8 cellular contexts compared by ENCODE assay signal in the genomic region with DNA sequence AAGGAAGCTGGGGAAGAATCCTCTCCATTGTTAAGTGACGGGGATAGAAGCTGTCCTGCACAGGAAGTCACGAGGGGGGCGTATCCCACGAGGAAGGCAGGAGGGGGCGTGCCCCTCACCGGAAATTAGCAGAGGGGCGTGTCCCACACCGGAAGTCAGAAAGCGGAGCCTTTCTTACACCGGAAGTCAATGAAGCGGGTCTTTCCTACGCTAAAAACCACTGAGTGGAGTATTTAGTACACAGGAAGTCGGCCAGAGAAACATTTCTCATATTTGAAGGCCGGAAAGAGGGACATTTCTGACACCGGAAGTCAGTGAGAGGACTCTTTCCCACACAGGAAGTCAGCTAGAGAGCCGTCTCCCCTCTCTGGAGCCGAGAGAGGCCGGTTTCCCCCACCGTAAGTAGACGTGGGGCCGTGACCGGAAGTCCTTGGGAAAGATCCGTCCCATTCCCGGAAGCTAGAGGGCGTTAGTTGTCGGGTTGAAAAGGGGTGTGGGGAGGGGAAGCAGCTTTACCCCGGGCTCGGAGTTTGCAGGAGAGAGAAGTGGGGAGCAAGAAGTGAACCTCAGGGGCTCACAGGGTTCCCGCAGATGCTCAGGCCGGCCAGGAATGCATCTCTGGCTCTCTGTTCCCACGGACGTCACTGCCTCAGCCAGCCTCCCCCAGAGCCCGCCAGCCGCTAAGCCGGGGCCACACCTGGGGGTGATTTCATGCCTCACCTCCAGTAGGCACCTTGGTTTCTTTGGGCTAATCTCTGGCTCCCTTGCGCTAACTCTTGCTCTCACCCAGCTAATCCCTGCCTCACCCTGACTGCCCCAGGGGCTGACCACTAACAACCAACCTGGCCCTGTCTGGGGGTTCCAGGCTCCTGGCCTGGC. TPM values are rescaled to one million over a fixed set of nuclear protein-coding genes. Genes with fewer than 3 reads are reported as not detected.
DNase-seq lines count a peak whose midpoint lies in the region; ATAC-seq and TF ChIP-seq lines count a peak whose summit lies in the region.

No MANE protein-coding gene starts in this region.

- intact Hi-C loops in Right ventricle myocardium inferior (cut with DNase I) (loop anchor here (10.0 kb wide), 1 partner anchor 1132 kb away; the partner anchor contains the start of gene MN1), ovary (cut with DNase I) (no loop called here), thyroid gland (cut with DNase I) (loop anchor here (10.0 kb wide), 1 partner anchor 1132 kb away; the partner anchor contains the start of gene MN1)

- CTCF ChIA-PET in GM10248 (lab: Yijun Ruan, JAX): interaction anchor here (0.7 to 2.6 kb wide), 14 partner anchors 8 to 1214 kb away, joined by 3 to 15 read pairs (median 3); partner anchors contain the start of gene MIAT

- no peaks in the 10 kb centered on the region for H3K9me3 Mint-ChIP-seq in activated naive CD8-positive, alpha-beta T cell treated with anti-CD3 and anti-CD28 coated beads for 36 hours

- H3K4me1 ChIP-seq in ovary (ENCODE audit: insufficient read depth) (peaks cover 12% of the 10 kb centered on the region), thyroid gland (peaks cover 19 to 32% of the 10 kb centered on the region in 2 donors)

- H3K36me3 ChIP-seq in ovary (no peaks in the 10 kb centered on the region), thyroid gland (no peaks in the 10 kb centered on the region)

- ATAC-seq in Right ventricle myocardium inferior: peak; percentile 95

- H3K4me3 Mint-ChIP-seq in activated naive CD8-positive, alpha-beta T cell treated with anti-CD3 and anti-CD28 coated beads for 36 hours: peak overlapping the region; percentile 91

- peak overlapping the region; percentile 78 for H3K4me3 ChIP-seq in HFF-Myc (replicated peaks; ENCODE audit: low read depth, low read length)
- H3K4me3 ChIP-seq in NB4 (ENCODE audit: low read depth, low read length): peak overlapping the region; percentile 95
- peak overlapping the region; percentile 65 for H3K4me3 ChIP-seq in ovary
- peak overlapping the region; percentile 57 to 82 (median 76) for H3K4me3 ChIP-seq in thyroid gland (replicated peaks in 1 of 3)

- H3K27ac Mint-ChIP-seq in activated naive CD8-positive, alpha-beta T cell treated with anti-CD3 and anti-CD28 coated beads for 36 hours: peak overlapping the region; percentile 95

- peak; percentile 78 for TF ChIP-seq EP300 in ovary (IDR thresholded peaks at IDR 0.05)

- H3K4me1 Mint-ChIP-seq in activated naive CD8-positive, alpha-beta T cell treated with anti-CD3 and anti-CD28 coated beads for 36 hours: peaks cover 60% of the 10 kb centered on the region

- 1% methylated on average over 36 of the region's 36 CpGs for WGBS in ovary, 3 donors
- 0 to 1% methylated on average over 35 to 36 of the region's 36 CpGs for WGBS in thyroid gland, 2 donors

- DNase-seq in GM10248 (ENCODE audit: extremely low spot score): peak; percentile 86
- peak; percentile 87 for DNase-seq in HFF-Myc (ENCODE audit: extremely low read depth, low read depth)
- peak; percentile 95 for DNase-seq in NB4 (ENCODE audit: low read depth)
- DNase-seq in SKM-1 (lab: John Stamatoyannopoulos, UW; ENCODE audit: unreplicated experiment): peak; percentile 91
- DNase-seq in activated naive CD8-positive, alpha-beta T cell treated with anti-CD3 and anti-CD28 coated beads for 36 hours: peak; percentile 91
- DNase-seq in Right ventricle myocardium inferior (ENCODE audit: missing footprints): peak; percentile 96
- DNase-seq in ovary: peak; percentile 92 to 94 (median 93)
- peak; percentile 90 to 92 for DNase-seq in thyroid gland

- no peaks in the 10 kb centered on the region for H3K27me3 ChIP-seq in ovary
- H3K27me3 ChIP-seq in thyroid gland: no peaks in the 10 kb centered on the region

- peaks cover 13% of the 10 kb centered on the region for H3K36me3 Mint-ChIP-seq in activated naive CD8-positive, alpha-beta T cell treated with anti-CD3 and anti-CD28 coated beads for 36 hours

- peak; percentile 65 for TF ChIP-seq CTCF in GM10248 (IDR thresholded peaks at IDR 0.05; ENCODE audit: control extremely low read depth, extremely low read depth, low read depth, missing control alignments)
- TF ChIP-seq CTCF in HFF-Myc (IDR thresholded peaks at IDR 0.05; ENCODE audit: low read depth, low read length, missing control alignments): peak; percentile 69
- peak; percentile 35 for TF ChIP-seq CTCF in NB4 (IDR thresholded peaks at IDR 0.05; ENCODE audit: low read depth, low read length)
- peak; percentile 34 to 81 (median 55) for TF ChIP-seq CTCF in ovary (IDR thresholded peaks at IDR 0.05)
- TF ChIP-seq CTCF in thyroid gland (IDR thresholded peaks at IDR 0.05): peak in 4 of 6 experiments; percentile 27 to 55 (median 50)

- no peaks in the 10 kb centered on the region for H3K27me3 Mint-ChIP-seq in activated naive CD8-positive, alpha-beta T cell treated with anti-CD3 and anti-CD28 coated beads for 36 hours

- TF ChIP-seq POLR2A in NB4 (IDR thresholded peaks at IDR 0.05; ENCODE audit: extremely low read depth, insufficient read length) (peak; percentile 29), ovary (IDR thresholded peaks at IDR 0.05) (peak; percentile 18), thyroid gland (IDR thresholded peaks at IDR 0.05) (peak in 1 of 2 donors; percentile 51)

- peak overlapping the region; percentile 69 to 84 for H3K27ac ChIP-seq in ovary
- H3K27ac ChIP-seq in thyroid gland: peak overlapping the region; percentile 94 to 98 (median 94)

- no peaks in the 10 kb centered on the region for H3K9me3 ChIP-seq in ovary
- no peaks in the 10 kb centered on the region for H3K9me3 ChIP-seq in thyroid gland

- POLR2A ChIA-PET in GM10248 (lab: Yijun Ruan, JAX): interaction anchor here (0.5 kb wide), 1 partner anchor 193 kb away, joined by 3 read pairs; no protein-coding TSS in a partner anchor

RNA-seq across cellular contexts. Expression of gene MIAT, which starts 15.4 kb away (rescaled TPM):
- total RNA-seq in activated naive CD8-positive, alpha-beta T cell treated with anti-CD3 and anti-CD28 coated beads for 36 hours: 1 to 10 TPM; 5.1 to 5.9 TPM
- total RNA-seq in Right ventricle myocardium inferior (0.38 TPM), ovary (under 1 TPM; 0.34 to 0.85 (median 0.56) TPM), thyroid gland (1 to 10 TPM in 3 of 4 donors, under 1 TPM in 1; 0.67 to 2.6 (median 1.2) TPM)
- polyA plus RNA-seq in ovary: under 1 TPM; 0.15 to 0.97 TPM

RNA-seq across cellular contexts. Expression of gene CRYBA4, which starts 51.1 kb away (rescaled TPM):
- not detected for total RNA-seq in activated naive CD8-positive, alpha-beta T cell treated with anti-CD3 and anti-CD28 coated beads for 36 hours
- total RNA-seq in Right ventricle myocardium inferior (not detected), ovary (under 1 TPM in 1 of 7 donors, not detected in 6; 0.59 TPM), thyroid gland (not detected)
- polyA plus RNA-seq in ovary: not detected

RNA-seq across cellular contexts. Expression of gene CRYBB1, which starts 55.0 kb away (rescaled TPM):
- not detected for total RNA-seq in activated naive CD8-positive, alpha-beta T cell treated with anti-CD3 and anti-CD28 coated beads for 36 hours
- total RNA-seq in Right ventricle myocardium inferior (0.87 TPM), ovary (1 to 10 TPM in 1 of 7 donors, under 1 TPM in 4, not detected in 2; 0.26 to 1.4 (median 0.34) TPM), thyroid gland (1 to 10 TPM in 1 of 4 donors, not detected in 3; 1.0 TPM)
- polyA plus RNA-seq in ovary: under 1 TPM; 0.48 to 0.80 TPM

Comparison
In these comparisons a context has a peak if more than half of its experiments do, and no peak if none do; other contexts are left out.
1. Peak in every context shown above with its lines: DNase-seq, ATAC-seq, H3K4me3 ChIP-seq and H3K27ac ChIP-seq.
2. intact Hi-C loops: an anchor here in Right ventricle myocardium inferior (10.0 kb wide) and thyroid gland (10.0 kb wide); none called in ovary.